ENCODE assay signal across 8 cellular contexts in genomic region chr16:1826691-1827573, GRCh38. TPM values are rescaled to one million over a fixed set of nuclear protein-coding genes. Genes with fewer than 3 reads are reported as not detected.
DNase-seq lines count a peak whose midpoint lies in the region; TF ChIP-seq lines count a peak whose summit lies in the region.

TSS of gene FAHD1 (plus strand) at chr16:1827206. CDS start at chr16:1827239, 33 bp downstream.
TSS of gene HAGH (minus strand) at chr16:1826825. CDS start at chr16:1826787, 38 bp downstream.

- H3K27me3 ChIP-seq in neutrophil = no peaks in the 10 kb centered on the region

- peaks cover 10% of the 10 kb centered on the region for H3K36me3 ChIP-seq in neutrophil

- DNase-seq in GM04504 (ENCODE audit: low read depth) (peak; percentile 89), HFFc6 (peak; percentile 92), NAMALWA (ENCODE audit: low spot score) (peak; percentile 89), SK-MEL-5 (ENCODE audit: low read depth, low spot score) (peak; percentile 91), foreskin melanocyte (peak; percentile 93)
- peak; percentile 92 for DNase-seq in activated naive CD4-positive, alpha-beta T cell treated with Interleukin-2 at 50 U/mL for 16 hours

- no peaks in the 10 kb centered on the region for H3K9me3 Mint-ChIP-seq in HFFc6

- H3K27ac Mint-ChIP-seq in HFFc6 = peak within 1 kb of the TSS; percentile 88

- H3K36me3 Mint-ChIP-seq in HFFc6 (ENCODE audit: low read depth) = peaks cover 6% of the 10 kb centered on the region

- H3K4me3 Mint-ChIP-seq in HFFc6 = peak within 1 kb of the TSS; percentile 97

- in situ Hi-C loops in SK-MEL-5 (cut with HindIII; ENCODE audit: low pct_unique_long_range_greater_than_20kb, low sequenced_read_pairs) = no loop called here

- H3K27me3 Mint-ChIP-seq in HFFc6 (ENCODE audit: insufficient read depth) = peaks cover 3% of the 10 kb centered on the region; the same call in 1 of the 2 replicates

- H3K4me1 Mint-ChIP-seq in HFFc6 (ENCODE audit: low read depth) = peaks cover 33% of the 10 kb centered on the region

- H3K27ac ChIP-seq in neutrophil = peak within 1 kb of the TSS; percentile 91

- TF ChIP-seq CTCF in HFFc6 (IDR thresholded peaks at IDR 0.05) (no peak), neutrophil (IDR thresholded peaks at IDR 0.05) (peak; percentile 27), subcutaneous adipose tissue (IDR thresholded peaks at IDR 0.05; ENCODE audit: low read depth) (no peak)

- H3K4me1 ChIP-seq in neutrophil (ENCODE audit: control insufficient read depth in 1 of 2, insufficient read depth in 1 of 2, low read depth in 1 of 2, low read length in 1 of 2) = peaks cover 17 to 19% of the 10 kb centered on the region in 2 experiments

- H3K4me3 ChIP-seq in neutrophil (ENCODE audit: low read depth in 1 of 2, low read length in 1 of 2) = peak within 1 kb of the TSS; percentile 93 to 94

- H3K9me3 ChIP-seq in neutrophil = no peaks in the 10 kb centered on the region

RNA-seq across cellular contexts. Expression of gene FAHD1, which starts in this region (rescaled TPM):
- 10 to 100 TPM; 29.4 to 40.7 (median 31.2) TPM for total RNA-seq in HFFc6 (2021; fragmentation: NEBNext Ultra II Directional; extraction: Animal tissue kit (Norgen Biotek cat#: 25700))
- total RNA-seq in SK-MEL-5 (2014; rRNA removed; shearing (Covaris generic)) = 75.3 and 96.5 TPM in 2 replicates
- polyA plus RNA-seq in SK-MEL-5 (2015; cell fraction: cytosol; rRNA removed) = 76.7 and 102 TPM in 2 replicates
- polyA plus RNA-seq in SK-MEL-5 (2015; cell fraction: nucleus; rRNA removed) = 20.3 and 31.1 TPM in 2 replicates
- total RNA-seq in subcutaneous adipose tissue = 10 to 100 TPM; 25.4 to 42.0 (median 30.8) TPM

RNA-seq across cellular contexts. Expression of gene HAGH, which starts in this region (rescaled TPM):
- total RNA-seq in HFFc6 (2021; fragmentation: NEBNext Ultra II Directional; extraction: Animal tissue kit (Norgen Biotek cat#: 25700)) = 10 to 100 TPM; 34.2 to 55.3 (median 38.7) TPM
- total RNA-seq in SK-MEL-5 (2014; rRNA removed; shearing (Covaris generic)) = 41.3 and 50.9 TPM in 2 replicates
- polyA plus RNA-seq in SK-MEL-5 (2015; cell fraction: cytosol; rRNA removed) = 86.2 and 109 TPM in 2 replicates
- polyA plus RNA-seq in SK-MEL-5 (2015; cell fraction: nucleus; rRNA removed) = 45.1 and 55.2 TPM in 2 replicates
- total RNA-seq in subcutaneous adipose tissue = 100 to 1,000 TPM in 2 of 4 donors, 10 to 100 TPM in 2; 50.4 to 121 (median 108) TPM

Comparison
In these comparisons a context has a peak if more than half of its experiments do, and no peak if none do; other contexts are left out.
1. Peak in every context shown above with its lines: DNase-seq, H3K4me3 ChIP-seq and H3K27ac ChIP-seq.